In the genomic region with DNA sequence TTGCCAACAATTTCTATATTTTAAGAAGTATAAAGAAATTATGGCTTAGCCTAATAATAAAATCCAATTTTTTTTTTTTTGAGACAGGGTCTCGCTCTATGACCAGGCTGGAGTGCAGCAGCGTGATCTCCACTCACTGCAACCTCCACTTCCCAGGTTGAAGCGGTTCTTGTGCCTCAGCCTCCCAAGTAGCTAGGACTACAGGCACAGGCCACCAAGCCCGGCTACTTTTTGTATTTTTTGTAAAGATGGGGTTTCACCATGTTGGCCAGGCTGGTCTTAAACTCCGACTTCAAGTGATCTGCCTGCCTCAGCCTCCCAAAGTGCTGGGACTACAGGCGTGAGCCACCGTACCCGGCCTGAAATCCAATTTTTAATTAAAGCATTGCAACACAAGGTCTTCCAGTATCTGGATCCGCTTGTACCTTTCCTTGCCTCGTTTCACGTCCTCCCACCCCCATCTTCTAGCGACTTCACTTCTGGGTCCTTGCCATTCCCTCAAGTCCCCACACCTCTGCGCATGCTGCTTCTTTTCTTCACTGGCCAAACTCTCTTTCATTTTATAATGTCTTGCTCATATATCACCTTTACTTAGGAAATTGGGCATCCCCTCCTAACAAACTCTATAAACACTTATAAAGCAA, we compare ENCODE assay signal across 8 cellular contexts. TPM values are rescaled to one million over a fixed set of nuclear protein-coding genes. Genes with fewer than 3 reads are reported as not detected.
DNase-seq lines count a peak whose midpoint lies in the region; ATAC-seq and TF ChIP-seq lines count a peak whose summit lies in the region.

No MANE protein-coding gene starts in this region.

- WGBS in HUES64: 43% methylated on average over 13 of the region's 13 CpGs

- H3K4me1 ChIP-seq in HUES64 (ENCODE audit: insufficient read depth, low read length) (peaks cover 33% of the 10 kb centered on the region), muscle layer of duodenum (ENCODE audit: control insufficient read depth in 1 of 2, insufficient read depth in 2 of 2, low read length in 2 of 2) (peaks cover 0 to 38% of the 10 kb centered on the region in 2 donors)

- H3K4me3 ChIP-seq in BJ (ENCODE audit: low read depth, low read length) (peak overlapping the region; percentile 81), HUES64 (ENCODE audit: low read length) (peak overlapping the region; percentile 89), cardiac fibroblast (replicated peaks in 1 of 2; ENCODE audit: low read depth in 2 of 2, low read length in 2 of 2) (peak overlapping the region; percentile 72 to 82), muscle layer of duodenum (ENCODE audit: low read depth in 1 of 2, low read length in 2 of 2) (peak overlapping the region; percentile 82 to 91)

- DNase-seq in BJ (ENCODE audit: low read depth) (no peak), cardiac fibroblast (ENCODE audit: low read depth in 2 of 2) (no peak), AML-193 (lab: John Stamatoyannopoulos, UW) (no peak)
- DNase-seq in stimulated activated CD4-positive, alpha-beta T cell treated with anti-CD3 and anti-CD28 coated beads, Interleukin-4, amount 100 ng/mL, for 4 hours: no peak
- no peak for DNase-seq in activated naive CD4-positive, alpha-beta T cell treated with anti-CD3 and anti-CD28 coated beads, Interleukin-2, amount 50 U/mL, for 72 hours (ENCODE audit: low spot score in 2 of 2)

- H3K27ac ChIP-seq in HUES64 (ENCODE audit: low read depth, low read length): no peak overlapping the region
- H3K27ac ChIP-seq in muscle layer of duodenum (ENCODE audit: low read length): peak overlapping the region; percentile 72

- H3K9me3 Mint-ChIP-seq in activated naive CD4-positive, alpha-beta T cell treated with anti-CD3 and anti-CD28 coated beads, Interleukin-2, amount 50 U/mL, for 72 hours: no peaks in the 10 kb centered on the region

- peaks cover 1% of the 10 kb centered on the region; the same call in 1 of the 2 replicates for H3K36me3 ChIP-seq in BJ (ENCODE audit: control insufficient read depth, insufficient read depth, low read length)
- H3K36me3 ChIP-seq in HUES64 (ENCODE audit: insufficient read depth, low read length): peaks cover 37% of the 10 kb centered on the region
- peaks cover 0 to 12% of the 10 kb centered on the region in 2 donors for H3K36me3 ChIP-seq in muscle layer of duodenum (ENCODE audit: control insufficient read depth in 1 of 2, insufficient read depth in 2 of 2, low read length in 2 of 2)

- peaks cover 21 to 33% of the 10 kb centered on the region in 2 donors for H3K36me3 Mint-ChIP-seq in activated naive CD4-positive, alpha-beta T cell treated with anti-CD3 and anti-CD28 coated beads, Interleukin-2, amount 50 U/mL, for 72 hours

- no peaks in the 10 kb centered on the region for H3K27me3 ChIP-seq in BJ (ENCODE audit: control insufficient read depth, insufficient read depth, low read length)
- H3K27me3 ChIP-seq in HUES64 (ENCODE audit: insufficient read depth, low read length): no peaks in the 10 kb centered on the region
- H3K27me3 ChIP-seq in muscle layer of duodenum (ENCODE audit: low read depth, low read length): no peaks in the 10 kb centered on the region

- TF ChIP-seq CTCF in BJ (IDR thresholded peaks at IDR 0.05; ENCODE audit: insufficient read depth, low read depth, low read length): no peak
- TF ChIP-seq CTCF in cardiac fibroblast (IDR thresholded peaks at IDR 0.05; ENCODE audit: low read depth, low read length): no peak

- H3K9ac ChIP-seq in HUES64 (ENCODE audit: low read depth, low read length): peak overlapping the region; percentile 99

- peak overlapping the region in 1 of 2 donors; percentile 96 for H3K27ac Mint-ChIP-seq in activated naive CD4-positive, alpha-beta T cell treated with anti-CD3 and anti-CD28 coated beads, Interleukin-2, amount 50 U/mL, for 72 hours

- H3K9me3 ChIP-seq in HUES64 (ENCODE audit: insufficient read depth, low read depth, low read length) (no peaks in the 10 kb centered on the region), muscle layer of duodenum (ENCODE audit: control insufficient read depth in 1 of 2, low read length in 2 of 2) (no peaks in the 10 kb centered on the region)

- POLR2A ChIA-PET in BJ (lab: Charles Lee): interaction anchor here (0.7 kb wide), 1 partner anchor 51 kb away, joined by 3 read pairs; no protein-coding TSS in a partner anchor

- ATAC-seq in activated naive CD4-positive, alpha-beta T cell treated with anti-CD3 and anti-CD28 coated beads, Interleukin-2, amount 50 U/mL, for 72 hours: no peak
- no peak for ATAC-seq in GM21717 (IDR thresholded peaks at IDR 0.05; ENCODE audit: unreplicated experiment)

- CTCF ChIA-PET in BJ (lab: Yijun Ruan, JAX): interaction anchor here (0.9 to 1.5 kb wide), 3 partner anchors 22 to 138 kb away, joined by 3 to 11 read pairs (median 4); no protein-coding TSS in a partner anchor

RNA-seq across cellular contexts. Expression of gene FUBP1, which starts 2.3 kb away (rescaled TPM):
- polyA plus RNA-seq in BJ (2011; rRNA removed): 79.0 and 96.2 TPM in 2 replicates
- 66.0 and 109 TPM in 2 replicates for polyA minus RNA-seq in BJ (2011; rRNA and poly(A)+ RNA removed)
- 172 TPM for polyA plus RNA-seq in HUES64 (2013, experiment 1 of 2)
- polyA plus RNA-seq in HUES64 (2013, experiment 2 of 2): 162 TPM
- total RNA-seq in activated naive CD4-positive, alpha-beta T cell treated with anti-CD3 and anti-CD28 coated beads, Interleukin-2, amount 50 U/mL, for 72 hours: 100 to 1,000 TPM; 225 to 253 TPM

RNA-seq across cellular contexts. Expression of gene DNAJB4, which starts 28.2 kb away (rescaled TPM):
- 16.7 and 39.6 TPM in 2 replicates for polyA plus RNA-seq in BJ (2011; rRNA removed)
- 17.2 and 21.0 TPM in 2 replicates for polyA minus RNA-seq in BJ (2011; rRNA and poly(A)+ RNA removed)
- 11.4 TPM for polyA plus RNA-seq in HUES64 (2013, experiment 1 of 2)
- polyA plus RNA-seq in HUES64 (2013, experiment 2 of 2): 13.6 TPM
- 10 to 100 TPM in 1 of 2 donors, 1 to 10 TPM in 1; 9.8 to 35.8 TPM for total RNA-seq in activated naive CD4-positive, alpha-beta T cell treated with anti-CD3 and anti-CD28 coated beads, Interleukin-2, amount 50 U/mL, for 72 hours
